In genomic region chr5:6686501-6686900, GRCh38 we compare ENCODE assay signal across 23 cellular contexts. TPM values are rescaled to one million over a fixed set of nuclear protein-coding genes. Genes with fewer than 3 reads are reported as not detected.
DNase-seq lines count a peak whose midpoint lies in the region; ATAC-seq, FAIRE-seq and TF ChIP-seq lines count a peak whose summit lies in the region.
"Had no signal": no experiment of that assay in that cellular context is flagged by ENCODE, and none has a peak within 500 bp of the region (broad histone marks: within the 10 kb centered on the region; RNA-seq: fewer than 3 reads in every experiment).

No MANE protein-coding gene starts in this region.

- 38% methylated on average over 3 of the region's 6 CpGs for WGBS in HepG2 (ENCODE audit: low lambda C conversion rate)
- WGBS in right lobe of liver (ENCODE audit: insufficient coverage, low coverage, low lambda C conversion rate, missing lambda C conversion rate): 44% methylated on average over 5 of the region's 6 CpGs
- 42% methylated on average over 6 of the region's 6 CpGs for WGBS in esophagus muscularis mucosa
- 38 to 50% (median 44%) methylated on average over 6 of the region's 6 CpGs for WGBS in adrenal gland, 4 donors

- ATAC-seq in HepG2: peak; percentile 38; the same call in 2 of the 3 replicates
- no peak for ATAC-seq in right lobe of liver
- ATAC-seq in HG02623 (IDR thresholded peaks at IDR 0.05; ENCODE audit: unreplicated experiment): no peak

- H4K20me1 ChIP-seq in HepG2 (ENCODE audit: insufficient read depth, low read length): no peaks in the 10 kb centered on the region
- H4K20me1 ChIP-seq: BLaER1 had no signal

- H3K9me3 Mint-ChIP-seq in activated T-helper 1 cell treated with anti-CD3 and anti-CD28 coated beads, Interleukin-12 subunit alpha, Interleukin-12 subunit beta, Interleukin-2, Interleukin-4 antibody, amounts not matched to agents 30 ng/mL and 10 ng/mL and 1 ng/mL, durations not matched to agents 14 hours and 24 hours and 36 hours: no peaks in the 10 kb centered on the region
- H3K9me3 Mint-ChIP-seq: activated naive CD8-positive, alpha-beta T cell treated with anti-CD3 and anti-CD28 coated beads, Interleukin-2, amount 10 ng/mL, durations not matched to agents 7 days and 5 days; mesothelial cell of epicardium; neural crest cell had no signal

- DNase-seq in HepG2 (ENCODE audit: low spot score) (no peak), right lobe of liver (no peak), esophagus muscularis mucosa (ENCODE audit: extremely low spot score) (peak; percentile 66), adrenal gland (no peak)
- DNase-seq in effector CD4-positive, alpha-beta T cell: no peak
- DNase-seq in activated T-helper 1 cell treated with anti-CD3 and anti-CD28 coated beads, Interleukin-12 subunit alpha, Interleukin-12 subunit beta, Interleukin-2, Interleukin-4 antibody, amounts not matched to agents 30 ng/mL and 10 ng/mL and 1 ng/mL, durations not matched to agents 14 hours and 24 hours and 36 hours (ENCODE audit: low spot score): no peak
- DNase-seq: activated CD4-positive, alpha-beta T cell treated with anti-CD3 and anti-CD28 coated beads for 4 hours; activated naive CD8-positive, alpha-beta T cell treated with anti-CD3 and anti-CD28 coated beads, Interleukin-2, amount 10 ng/mL, durations not matched to agents 7 days and 5 days; Calu3; NCI-H1417 treated with DMSO at 0.1 percent for 48 hours; NCI-H510A treated with DMSO at 0.1 percent for 48 hours; Peyer's patch; stimulated activated CD4-positive, alpha-beta T cell treated with anti-CD3 and anti-CD28 coated beads, Interleukin-12 subunit alpha, Interleukin-12 subunit beta, amount 100 ng/mL, for 4 hours; stomach had no signal

- no peak overlapping the region for H3K9ac ChIP-seq in HepG2 (ENCODE audit: insufficient read depth, low read depth, low read length)
- H3K9ac ChIP-seq: BLaER1, GM23248 had no signal

- H3K27ac ChIP-seq in HepG2 (ENCODE audit: extremely low read length, insufficient read depth, low read length) (no peak overlapping the region), right lobe of liver (no peak overlapping the region), esophagus muscularis mucosa (replicated peaks in 1 of 4) (no peak overlapping the region), adrenal gland (no peak overlapping the region)
- H3K27ac ChIP-seq: BLaER1, body of pancreas, GM23248, Peyer's patch, SJSA1, stomach had no signal

- in situ Hi-C loops in HepG2 (cut with HindIII; ENCODE audit: extremely low pct_ligation_motif_present, low pct_unique_long_range_greater_than_20kb): no loop called here

- TF ChIP-seq POLR2A in HepG2 (IDR thresholded peaks at IDR 0.05; ENCODE audit: insufficient read depth in 1 of 2, low read depth in 2 of 2, low read length in 2 of 2): no peak
- no peak for TF ChIP-seq POLR2A in right lobe of liver (IDR thresholded peaks at IDR 0.05)
- no peak for TF ChIP-seq POLR2A in esophagus muscularis mucosa (IDR thresholded peaks at IDR 0.05; ENCODE audit: low read depth)
- TF ChIP-seq POLR2A in adrenal gland (IDR thresholded peaks at IDR 0.05): no peak

- CTCF ChIA-PET in HepG2 (lab: Yijun Ruan, JAX; ENCODE audit: low intra/inter-chr PET ratio, low total read pairs): no interaction called here

- no peak for TF ChIP-seq RAD21 in HepG2 (CRISPR knock-in tag; IDR thresholded peaks at IDR 0.05)

- no peak overlapping the region for H3K27ac Mint-ChIP-seq in activated T-helper 1 cell treated with anti-CD3 and anti-CD28 coated beads, Interleukin-12 subunit alpha, Interleukin-12 subunit beta, Interleukin-2, Interleukin-4 antibody, amounts not matched to agents 30 ng/mL and 10 ng/mL and 1 ng/mL, durations not matched to agents 14 hours and 24 hours and 36 hours
- H3K27ac Mint-ChIP-seq: activated naive CD8-positive, alpha-beta T cell treated with anti-CD3 and anti-CD28 coated beads, Interleukin-2, amount 10 ng/mL, durations not matched to agents 7 days and 5 days; mesothelial cell of epicardium had no signal

- no peak for FAIRE-seq in HepG2 (lab: Jason Lieb, UNC)
- FAIRE-seq: colon had no signal

- H3K36me3 ChIP-seq in HepG2 (replicated peaks in 1 of 2; ENCODE audit: control insufficient read depth in 1 of 2, insufficient read depth in 2 of 2, low read length in 2 of 2) (no peaks in the 10 kb centered on the region), right lobe of liver (no peaks in the 10 kb centered on the region), esophagus muscularis mucosa (no peaks in the 10 kb centered on the region), neuron (ENCODE audit: insufficient read depth, low read length) (no peaks in the 10 kb centered on the region), adrenal gland (replicated peaks in 1 of 2) (no peaks in the 10 kb centered on the region)
- H3K36me3 ChIP-seq: BLaER1, Peyer's patch, SJSA1, stomach had no signal

- TF ChIP-seq CTCF in HepG2 (CRISPR knock-in tag; IDR thresholded peaks at IDR 0.05) (no peak), right lobe of liver (IDR thresholded peaks at IDR 0.05) (no peak), esophagus muscularis mucosa (IDR thresholded peaks at IDR 0.05) (no peak), adrenal gland (IDR thresholded peaks at IDR 0.05) (no peak)

- TF ChIP-seq EP300 in HepG2 (IDR thresholded peaks at IDR 0.05; ENCODE audit: low read depth in 2 of 2, low read length in 2 of 2) (no peak), HepG2 (CRISPR knock-in tag; IDR thresholded peaks at IDR 0.05; ENCODE audit: borderline replicate concordance) (no peak), esophagus muscularis mucosa (IDR thresholded peaks at IDR 0.05) (no peak)

- BruUV-seq in HepG2 (replicated peaks; lab: Mats Ljungman, UMichigan): no TSS peak

- intact Hi-C loops in HepG2 (cut with micrococcal nuclease; ENCODE audit: unreplicated experiment) (no loop called here), right lobe of liver (cut with DNase I) (no loop called here), esophagus muscularis mucosa (cut with DNase I) (no loop called here), adrenal gland (cut with DNase I) (no loop called here)
- intact Hi-C loops in activated T-helper 1 cell treated with anti-CD3 and anti-CD28 coated beads, Interleukin-12 subunit alpha, Interleukin-12 subunit beta, Interleukin-2, Interleukin-4 antibody, amounts not matched to agents 30 ng/mL and 10 ng/mL and 1 ng/mL, durations not matched to agents 14 hours and 24 hours and 36 hours (cut with micrococcal nuclease): no loop called here

- H3K4me2 ChIP-seq in HepG2 (ENCODE audit: low read depth, low read length): peak overlapping the region; percentile 66
- H3K4me2 ChIP-seq: BLaER1 had no signal

- H3K9me3 ChIP-seq in HepG2 (ENCODE audit: low read length) (no peaks in the 10 kb centered on the region), right lobe of liver (no peaks in the 10 kb centered on the region), esophagus muscularis mucosa (no peaks in the 10 kb centered on the region), neuron (ENCODE audit: low read length) (no peaks in the 10 kb centered on the region), adrenal gland (replicated peaks in 1 of 3) (no peaks in the 10 kb centered on the region)
- H3K9me3 ChIP-seq: BLaER1, body of pancreas, Peyer's patch, stomach had no signal

- peaks cover 6% of the 10 kb centered on the region; the same call in 1 of the 2 replicates for H3K4me1 ChIP-seq in HepG2 (ENCODE audit: insufficient read depth, low read length)
- no peaks in the 10 kb centered on the region for H3K4me1 ChIP-seq in right lobe of liver
- H3K4me1 ChIP-seq in esophagus muscularis mucosa: peaks cover 0 to 9% (median 4%) of the 10 kb centered on the region in 4 donors
- peaks cover 2% of the 10 kb centered on the region for H3K4me1 ChIP-seq in neuron (ENCODE audit: insufficient read depth, low read length)
- peaks cover 3 to 4% of the 10 kb centered on the region in 2 donors for H3K4me1 ChIP-seq in adrenal gland (replicated peaks in 1 of 2)
- H3K4me1 ChIP-seq: BLaER1, SJSA1 had no signal

- H3K27me3 ChIP-seq in HepG2 (ENCODE audit: control insufficient read depth in 1 of 2, insufficient read depth in 2 of 2, low read length in 2 of 2) (no peaks in the 10 kb centered on the region; a peak in 1 of 5 replicates), right lobe of liver (no peaks in the 10 kb centered on the region), esophagus muscularis mucosa (peaks cover 0 to 20% (median 0%) of the 10 kb centered on the region in 4 donors), neuron (ENCODE audit: insufficient read depth, low read length) (peaks cover 3% of the 10 kb centered on the region), adrenal gland (no peaks in the 10 kb centered on the region)
- H3K27me3 ChIP-seq: BLaER1, body of pancreas, Peyer's patch had no signal

- H3K27me3 Mint-ChIP-seq in activated T-helper 1 cell treated with anti-CD3 and anti-CD28 coated beads, Interleukin-12 subunit alpha, Interleukin-12 subunit beta, Interleukin-2, Interleukin-4 antibody, amounts not matched to agents 30 ng/mL and 10 ng/mL and 1 ng/mL, durations not matched to agents 14 hours and 24 hours and 36 hours (ENCODE audit: insufficient read depth): peaks cover 10% of the 10 kb centered on the region

- POLR2A ChIA-PET in HepG2 (lab: Yijun Ruan, JAX): no interaction called here

- H3K4me1 Mint-ChIP-seq in activated T-helper 1 cell treated with anti-CD3 and anti-CD28 coated beads, Interleukin-12 subunit alpha, Interleukin-12 subunit beta, Interleukin-2, Interleukin-4 antibody, amounts not matched to agents 30 ng/mL and 10 ng/mL and 1 ng/mL, durations not matched to agents 14 hours and 24 hours and 36 hours (ENCODE audit: low read depth): no peaks in the 10 kb centered on the region

- no peak overlapping the region for H3K4me3 Mint-ChIP-seq in activated T-helper 1 cell treated with anti-CD3 and anti-CD28 coated beads, Interleukin-12 subunit alpha, Interleukin-12 subunit beta, Interleukin-2, Interleukin-4 antibody, amounts not matched to agents 30 ng/mL and 10 ng/mL and 1 ng/mL, durations not matched to agents 14 hours and 24 hours and 36 hours
- H3K4me3 Mint-ChIP-seq: activated naive CD8-positive, alpha-beta T cell treated with anti-CD3 and anti-CD28 coated beads, Interleukin-2, amount 10 ng/mL, durations not matched to agents 7 days and 5 days had no signal

- H3K4me3 ChIP-seq in HepG2 (replicated peaks in 1 of 3; ENCODE audit: insufficient read depth in 1 of 3, low read depth in 2 of 3, low read length in 3 of 3): no peak overlapping the region
- H3K4me3 ChIP-seq in right lobe of liver: no peak overlapping the region
- H3K4me3 ChIP-seq in esophagus muscularis mucosa: peak overlapping the region in 3 of 4 donors; percentile 34 to 48 (median 37)
- peak overlapping the region; percentile 57 for H3K4me3 ChIP-seq in neuron (ENCODE audit: low read length)
- H3K4me3 ChIP-seq in adrenal gland: peak overlapping the region in 1 of 4 donors; percentile 41
- H3K4me3 ChIP-seq: BLaER1, body of pancreas, SJSA1 had no signal

- H3K79me2 ChIP-seq in HepG2 (ENCODE audit: insufficient read depth, low read length): no peaks in the 10 kb centered on the region

- no peaks in the 10 kb centered on the region for H3K36me3 Mint-ChIP-seq in activated T-helper 1 cell treated with anti-CD3 and anti-CD28 coated beads, Interleukin-12 subunit alpha, Interleukin-12 subunit beta, Interleukin-2, Interleukin-4 antibody, amounts not matched to agents 30 ng/mL and 10 ng/mL and 1 ng/mL, durations not matched to agents 14 hours and 24 hours and 36 hours (ENCODE audit: low read depth)
- H3K36me3 Mint-ChIP-seq: mesothelial cell of epicardium had no signal

- H2AFZ ChIP-seq in HepG2 (ENCODE audit: low read length) (no peak overlapping the region), neuron (ENCODE audit: low read depth, low read length) (peak overlapping the region; percentile 79)

RNA-seq across cellular contexts. Expression of gene TENT4A, which starts 26.7 kb away (rescaled TPM):
- total RNA-seq in HepG2 (2016; rRNA removed; fragmentation: Illumina TruSeq; extraction: Trizol) (7.7 and 13.3 TPM in 2 replicates), right lobe of liver (10 to 100 TPM in 4 of 6 experiments, 1 to 10 TPM in 2; 8.5 to 23.1 (median 13.2) TPM), esophagus muscularis mucosa (10 to 100 TPM; 17.0 to 21.9 (median 20.1) TPM), adrenal gland (10 to 100 TPM in 7 of 8 donors, 1 to 10 TPM in 1; 9.5 to 24.4 (median 15.5) TPM)
- 16.7 and 22.2 TPM in 2 replicates for total RNA-seq in HepG2 (2016; cell fraction: cytosol; rRNA removed; fragmentation: Illumina TruSeq; extraction: Trizol; ENCODE audit: low read depth)
- total RNA-seq in HepG2 (2016; cell fraction: insoluble cytoplasmic fraction; rRNA removed; fragmentation: Illumina TruSeq; extraction: Trizol): 6.3 and 11.6 TPM in 2 replicates
- 9.3 and 11.2 TPM in 2 replicates for total RNA-seq in HepG2 (2016; cell fraction: membrane; rRNA removed; fragmentation: Illumina TruSeq; extraction: Trizol)
- 36.2 and 43.2 TPM in 2 replicates for total RNA-seq in HepG2 (2016; cell fraction: nucleus; rRNA removed; fragmentation: Illumina TruSeq; extraction: Trizol)
- polyA plus RNA-seq in HepG2 (2011; rRNA removed) (6.0 and 6.3 TPM in 2 replicates), adrenal gland (10 to 100 TPM in 2 of 3 donors, 1 to 10 TPM in 1; 9.9 to 16.8 (median 15.4) TPM)
- 3.2 TPM in 2 replicates for polyA plus RNA-seq in HepG2 (2011; cell fraction: cytosol; rRNA removed)
- polyA plus RNA-seq in HepG2 (2011; cell fraction: nucleus; rRNA removed): 38.9 and 57.3 TPM in 2 replicates
- 17.0 and 17.9 TPM in 2 replicates for polyA plus RNA-seq in HepG2 (2012)
- 0.76 and 1.1 TPM in 2 replicates for polyA plus RNA-seq in HepG2 (2016; cell fraction: cytosol; fragmentation: Illumina TruSeq; extraction: Trizol; ENCODE audit: low read depth)
- 7.6 and 11.0 TPM in 2 replicates for polyA plus RNA-seq in HepG2 (2016; cell fraction: insoluble cytoplasmic fraction; fragmentation: Illumina TruSeq; extraction: Trizol; ENCODE audit: low read depth)
- polyA plus RNA-seq in HepG2 (2016; cell fraction: membrane; fragmentation: Illumina TruSeq; extraction: Trizol; ENCODE audit: low read depth): 3.0 TPM in 2 replicates
- polyA plus RNA-seq in HepG2 (2016; cell fraction: nucleus; fragmentation: Illumina TruSeq; extraction: Trizol; ENCODE audit: insufficient read depth, low read depth): 55.5 and 57.3 TPM in 2 replicates
- polyA minus RNA-seq in HepG2 (2011; rRNA and poly(A)+ RNA removed; ENCODE audit: low replicate concordance): 15.3 and 47.0 TPM in 2 replicates
- polyA minus RNA-seq in HepG2 (2011; cell fraction: cytosol; rRNA and poly(A)+ RNA removed): 5.4 and 6.3 TPM in 2 replicates
- polyA minus RNA-seq in HepG2 (2011; cell fraction: nucleus; rRNA and poly(A)+ RNA removed): 44.4 and 60.9 TPM in 2 replicates
- 40.6 and 42.3 TPM in 2 replicates for total RNA-seq in activated T-helper 1 cell treated with anti-CD3 and anti-CD28 coated beads, Interleukin-12 subunit alpha, Interleukin-12 subunit beta, Interleukin-2, Interleukin-4 antibody, amounts not matched to agents 30 ng/mL and 10 ng/mL and 1 ng/mL, durations not matched to agents 14 hours and 24 hours and 36 hours

RNA-seq across cellular contexts. Expression of gene SRD5A1, which starts 53.3 kb away (rescaled TPM):
- total RNA-seq in HepG2 (2016; rRNA removed; fragmentation: Illumina TruSeq; extraction: Trizol) (6.1 and 7.1 TPM in 2 replicates), right lobe of liver (10 to 100 TPM; 13.5 to 87.6 (median 52.2) TPM), esophagus muscularis mucosa (10 to 100 TPM in 1 of 4 donors, 1 to 10 TPM in 3; 2.2 to 10.3 (median 4.6) TPM), adrenal gland (10 to 100 TPM in 3 of 8 donors, 1 to 10 TPM in 5; 1.9 to 15.0 (median 9.4) TPM)
- 2.8 and 4.1 TPM in 2 replicates for total RNA-seq in HepG2 (2016; cell fraction: cytosol; rRNA removed; fragmentation: Illumina TruSeq; extraction: Trizol; ENCODE audit: low read depth)
- total RNA-seq in HepG2 (2016; cell fraction: insoluble cytoplasmic fraction; rRNA removed; fragmentation: Illumina TruSeq; extraction: Trizol): 5.8 and 5.9 TPM in 2 replicates
- 5.5 and 6.5 TPM in 2 replicates for total RNA-seq in HepG2 (2016; cell fraction: membrane; rRNA removed; fragmentation: Illumina TruSeq; extraction: Trizol)
- 4.9 and 7.7 TPM in 2 replicates for total RNA-seq in HepG2 (2016; cell fraction: nucleus; rRNA removed; fragmentation: Illumina TruSeq; extraction: Trizol)
- polyA plus RNA-seq in HepG2 (2011; rRNA removed) (9.9 and 11.3 TPM in 2 replicates), adrenal gland (1 to 10 TPM; 1.6 to 3.7 (median 1.7) TPM)
- polyA plus RNA-seq in HepG2 (2011; cell fraction: cytosol; rRNA removed): 7.8 and 8.2 TPM in 2 replicates
- polyA plus RNA-seq in HepG2 (2011; cell fraction: nucleus; rRNA removed): 10.7 TPM in 2 replicates
- 4.4 and 4.9 TPM in 2 replicates for polyA plus RNA-seq in HepG2 (2012)
- polyA plus RNA-seq in HepG2 (2016; cell fraction: cytosol; fragmentation: Illumina TruSeq; extraction: Trizol; ENCODE audit: low read depth): 3.6 and 3.9 TPM in 2 replicates
- polyA plus RNA-seq in HepG2 (2016; cell fraction: insoluble cytoplasmic fraction; fragmentation: Illumina TruSeq; extraction: Trizol; ENCODE audit: low read depth): 8.8 and 9.6 TPM in 2 replicates
- polyA plus RNA-seq in HepG2 (2016; cell fraction: membrane; fragmentation: Illumina TruSeq; extraction: Trizol; ENCODE audit: low read depth): 6.4 and 6.8 TPM in 2 replicates
- polyA plus RNA-seq in HepG2 (2016; cell fraction: nucleus; fragmentation: Illumina TruSeq; extraction: Trizol; ENCODE audit: insufficient read depth, low read depth): 8.8 and 9.4 TPM in 2 replicates
- polyA minus RNA-seq in HepG2 (2011; rRNA and poly(A)+ RNA removed; ENCODE audit: low replicate concordance): 19.3 and 93.8 TPM in 2 replicates
- polyA minus RNA-seq in HepG2 (2011; cell fraction: cytosol; rRNA and poly(A)+ RNA removed): 2.8 and 4.6 TPM in 2 replicates
- 10.6 and 11.2 TPM in 2 replicates for polyA minus RNA-seq in HepG2 (2011; cell fraction: nucleus; rRNA and poly(A)+ RNA removed)
- 13.8 and 14.0 TPM in 2 replicates for total RNA-seq in activated T-helper 1 cell treated with anti-CD3 and anti-CD28 coated beads, Interleukin-12 subunit alpha, Interleukin-12 subunit beta, Interleukin-2, Interleukin-4 antibody, amounts not matched to agents 30 ng/mL and 10 ng/mL and 1 ng/mL, durations not matched to agents 14 hours and 24 hours and 36 hours

RNA-seq across cellular contexts. Expression of gene NSUN2, which starts 53.7 kb away (rescaled TPM):
- total RNA-seq in HepG2 (2016; rRNA removed; fragmentation: Illumina TruSeq; extraction: Trizol): 69.1 and 71.4 TPM in 2 replicates
- 12.3 and 15.9 TPM in 2 replicates for total RNA-seq in HepG2 (2016; cell fraction: cytosol; rRNA removed; fragmentation: Illumina TruSeq; extraction: Trizol; ENCODE audit: low read depth)
- total RNA-seq in HepG2 (2016; cell fraction: insoluble cytoplasmic fraction; rRNA removed; fragmentation: Illumina TruSeq; extraction: Trizol): 58.5 and 66.7 TPM in 2 replicates
- 16.2 and 18.1 TPM in 2 replicates for total RNA-seq in HepG2 (2016; cell fraction: membrane; rRNA removed; fragmentation: Illumina TruSeq; extraction: Trizol)
- 50.6 and 60.7 TPM in 2 replicates for total RNA-seq in HepG2 (2016; cell fraction: nucleus; rRNA removed; fragmentation: Illumina TruSeq; extraction: Trizol)
- polyA plus RNA-seq in HepG2 (2011; rRNA removed): 51.7 and 52.1 TPM in 2 replicates
- 24.9 and 27.2 TPM in 2 replicates for polyA plus RNA-seq in HepG2 (2011; cell fraction: cytosol; rRNA removed)
- polyA plus RNA-seq in HepG2 (2011; cell fraction: nucleus; rRNA removed): 138 and 148 TPM in 2 replicates
- 44.6 and 48.0 TPM in 2 replicates for polyA plus RNA-seq in HepG2 (2012)
- polyA plus RNA-seq in HepG2 (2016; cell fraction: cytosol; fragmentation: Illumina TruSeq; extraction: Trizol; ENCODE audit: low read depth): 2.3 and 3.1 TPM in 2 replicates
- 59.3 and 62.8 TPM in 2 replicates for polyA plus RNA-seq in HepG2 (2016; cell fraction: insoluble cytoplasmic fraction; fragmentation: Illumina TruSeq; extraction: Trizol; ENCODE audit: low read depth)
- polyA plus RNA-seq in HepG2 (2016; cell fraction: membrane; fragmentation: Illumina TruSeq; extraction: Trizol; ENCODE audit: low read depth): 7.1 and 8.4 TPM in 2 replicates
- polyA plus RNA-seq in HepG2 (2016; cell fraction: nucleus; fragmentation: Illumina TruSeq; extraction: Trizol; ENCODE audit: insufficient read depth, low read depth): 140 and 147 TPM in 2 replicates
- 25.9 and 113 TPM in 2 replicates for polyA minus RNA-seq in HepG2 (2011; rRNA and poly(A)+ RNA removed; ENCODE audit: low replicate concordance)
- polyA minus RNA-seq in HepG2 (2011; cell fraction: cytosol; rRNA and poly(A)+ RNA removed): 17.2 and 20.0 TPM in 2 replicates
- 82.3 and 82.4 TPM in 2 replicates for polyA minus RNA-seq in HepG2 (2011; cell fraction: nucleus; rRNA and poly(A)+ RNA removed)
- 10 to 100 TPM; 24.6 to 42.5 (median 29.1) TPM for total RNA-seq in right lobe of liver
- total RNA-seq in esophagus muscularis mucosa: 10 to 100 TPM; 25.7 to 42.8 (median 39.1) TPM
- 10 to 100 TPM; 21.3 to 44.1 (median 34.7) TPM for total RNA-seq in adrenal gland
- polyA plus RNA-seq in adrenal gland: 10 to 100 TPM; 40.8 to 66.8 (median 59.9) TPM
- total RNA-seq in activated T-helper 1 cell treated with anti-CD3 and anti-CD28 coated beads, Interleukin-12 subunit alpha, Interleukin-12 subunit beta, Interleukin-2, Interleukin-4 antibody, amounts not matched to agents 30 ng/mL and 10 ng/mL and 1 ng/mL, durations not matched to agents 14 hours and 24 hours and 36 hours: 146 and 149 TPM in 2 replicates

Comparison
In these comparisons a context has a peak if more than half of its experiments do, and no peak if none do; other contexts are left out.
1. H3K4me3 ChIP-seq: peak in esophagus muscularis mucosa (3 of 4) and neuron (single experiment); none in HepG2 (0 of 3) and right lobe of liver (0 of 3).